In genomic region chr9:131630206-131630831, GRCh38 we compare ENCODE assay signal across 10 cellular contexts.
DNase-seq lines count a peak whose midpoint lies in the region; ATAC-seq, FAIRE-seq and TF ChIP-seq lines count a peak whose summit lies in the region.
"Had no signal": no experiment of that assay in that cellular context is flagged by ENCODE, and none has a peak within 500 bp of the region (broad histone marks: within the 10 kb centered on the region; RNA-seq: fewer than 3 reads in every experiment).

No MANE protein-coding gene starts in this region.

- H3K27me3 ChIP-seq in bronchial epithelial cell (ENCODE audit: control insufficient read depth, insufficient read depth, low read length) (no peaks in the 10 kb centered on the region), colonic mucosa (no peaks in the 10 kb centered on the region), mesenchymal stem cell (ENCODE audit: control insufficient read depth in 1 of 2, insufficient read depth in 1 of 2, low read length in 2 of 2) (no peaks in the 10 kb centered on the region)

- no peaks in the 10 kb centered on the region for H3K27me3 Mint-ChIP-seq in stimulated activated naive CD8-positive, alpha-beta T cell treated with anti-CD3 and anti-CD28 coated beads, Interleukin-15, Interleukin-2, amounts not matched to agents 100 ng/mL and 50 ng/mL, for 24 hours
- no peaks in the 10 kb centered on the region for H3K27me3 Mint-ChIP-seq in osteocyte (ENCODE audit: unreplicated experiment)

- no peak overlapping the region for H2AFZ ChIP-seq in mesenchymal stem cell (ENCODE audit: low read depth, low read length)

- H2BK15ac ChIP-seq in mesenchymal stem cell (ENCODE audit: low read depth, poor library complexity, severe bottlenecking): no peak overlapping the region

- no peak overlapping the region for H4K8ac ChIP-seq in mesenchymal stem cell (ENCODE audit: low read length)

- peaks cover 51% of the 10 kb centered on the region for H3K4me1 Mint-ChIP-seq in stimulated activated naive CD8-positive, alpha-beta T cell treated with anti-CD3 and anti-CD28 coated beads, Interleukin-15, Interleukin-2, amounts not matched to agents 100 ng/mL and 50 ng/mL, for 24 hours (ENCODE audit: low read depth)
- peaks cover 11% of the 10 kb centered on the region for H3K4me1 Mint-ChIP-seq in osteocyte (ENCODE audit: unreplicated experiment)

- H2BK12ac ChIP-seq in mesenchymal stem cell (ENCODE audit: low read length in 2 of 2): no peak overlapping the region

- H3K9me3 Mint-ChIP-seq in stimulated activated naive CD8-positive, alpha-beta T cell treated with anti-CD3 and anti-CD28 coated beads, Interleukin-15, Interleukin-2, amounts not matched to agents 100 ng/mL and 50 ng/mL, for 24 hours: no peaks in the 10 kb centered on the region
- H3K9me3 Mint-ChIP-seq in osteocyte (ENCODE audit: unreplicated experiment): no peaks in the 10 kb centered on the region

- H3K27ac Mint-ChIP-seq in stimulated activated naive CD8-positive, alpha-beta T cell treated with anti-CD3 and anti-CD28 coated beads, Interleukin-15, Interleukin-2, amounts not matched to agents 100 ng/mL and 50 ng/mL, for 24 hours: peak overlapping the region; percentile 81
- no peak overlapping the region for H3K27ac Mint-ChIP-seq in osteocyte (ENCODE audit: unreplicated experiment)

- H3K9me3 ChIP-seq in colonic mucosa (no peaks in the 10 kb centered on the region), mesenchymal stem cell (ENCODE audit: control insufficient read depth, low read length) (no peaks in the 10 kb centered on the region)

- DNase-seq in activated T-cell treated with anti-CD3 and anti-CD28 coated beads for 48 hours (ENCODE audit: low read depth) (peak; percentile 20), bronchial epithelial cell (ENCODE audit: low read depth) (peak; percentile 40), osteocyte (ENCODE audit: extremely low spot score, unreplicated experiment) (no peak), colonic mucosa (no peak), mesenchymal stem cell (no peak)
- DNase-seq in activated T-cell treated with anti-CD3 and anti-CD28 coated beads, Interleukin-2, amount 50 U/mL, for 1 hour: no peak

- WGBS in mesenchymal stem cell: 95% methylated on average over 15 of the region's 15 CpGs

- ATAC-seq in HG02840 (IDR thresholded peaks at IDR 0.05; ENCODE audit: low FRiP score, unreplicated experiment): peak; percentile 50
- ATAC-seq: K562 had no signal

- no peak overlapping the region for H2BK120ac ChIP-seq in mesenchymal stem cell (ENCODE audit: low read depth, low read length)

- H3K4me3 ChIP-seq in bronchial epithelial cell (ENCODE audit: low read depth, low read length): no peak overlapping the region
- H3K4me3 ChIP-seq in colonic mucosa: no peak overlapping the region
- H3K4me3 ChIP-seq in mesenchymal stem cell (ENCODE audit: insufficient read depth in 1 of 2, low read depth in 1 of 2, low read length in 2 of 2): no peak overlapping the region
- H3K4me3 ChIP-seq: K562, SK-N-MC had no signal

- intact Hi-C loops in colonic mucosa (cut with DNase I): no loop called here

- no peak overlapping the region for H3K18ac ChIP-seq in mesenchymal stem cell (ENCODE audit: low read depth in 1 of 2, low read length in 2 of 2)

- no peak overlapping the region for H4K91ac ChIP-seq in mesenchymal stem cell (ENCODE audit: low read length)

- H3K4me1 ChIP-seq in colonic mucosa: peaks cover 3% of the 10 kb centered on the region
- peaks cover 34% of the 10 kb centered on the region for H3K4me1 ChIP-seq in mesenchymal stem cell (ENCODE audit: control insufficient read depth, insufficient read depth, low read depth, low read length)

- FAIRE-seq in bronchial epithelial cell (lab: Jason Lieb, UNC): no peak
- FAIRE-seq: K562 had no signal

- no peak overlapping the region for H3K27ac ChIP-seq in colonic mucosa
- H3K27ac ChIP-seq in mesenchymal stem cell (ENCODE audit: low read length, poor library complexity, severe bottlenecking): no peak overlapping the region
- H3K27ac ChIP-seq: SK-N-MC had no signal

- no peak overlapping the region for H2BK5ac ChIP-seq in mesenchymal stem cell (ENCODE audit: low read depth, low read length, poor library complexity, severe bottlenecking)

- no peak overlapping the region for H3K14ac ChIP-seq in mesenchymal stem cell (ENCODE audit: low read length in 2 of 2)

- TF ChIP-seq CTCF in bronchial epithelial cell (IDR thresholded peaks at IDR 0.05; ENCODE audit: insufficient read depth, low read length, severe bottlenecking): no peak
- no peak for TF ChIP-seq CTCF in osteocyte (IDR thresholded peaks at IDR 0.05)
- no peak for TF ChIP-seq CTCF in colonic mucosa (IDR thresholded peaks at IDR 0.05)

- H3K4me2 ChIP-seq in mesenchymal stem cell (ENCODE audit: low read length, poor library complexity, severe bottlenecking): no peak overlapping the region

- peaks cover 52% of the 10 kb centered on the region for H3K36me3 Mint-ChIP-seq in stimulated activated naive CD8-positive, alpha-beta T cell treated with anti-CD3 and anti-CD28 coated beads, Interleukin-15, Interleukin-2, amounts not matched to agents 100 ng/mL and 50 ng/mL, for 24 hours (ENCODE audit: low read depth)
- peaks cover 27% of the 10 kb centered on the region for H3K36me3 Mint-ChIP-seq in osteocyte (ENCODE audit: unreplicated experiment)

- H3K9ac ChIP-seq in colonic mucosa (ENCODE audit: low read depth in 2 of 2, low read length in 2 of 2) (no peak overlapping the region), mesenchymal stem cell (ENCODE audit: low read length) (no peak overlapping the region)

- H3K23ac ChIP-seq in mesenchymal stem cell (ENCODE audit: low read length in 2 of 2): no peak overlapping the region

- H3K79me1 ChIP-seq in mesenchymal stem cell (replicated peaks; ENCODE audit: low read length, poor library complexity, severe bottlenecking): peaks cover 16% of the 10 kb centered on the region

- H3K4ac ChIP-seq in mesenchymal stem cell (ENCODE audit: low read depth in 1 of 2, low read length in 2 of 2): no peak overlapping the region

- H2AK5ac ChIP-seq in mesenchymal stem cell (ENCODE audit: low read length, severe bottlenecking): no peak overlapping the region

- peaks cover 6% of the 10 kb centered on the region for H3K36me3 ChIP-seq in bronchial epithelial cell (ENCODE audit: control insufficient read depth, insufficient read depth, low read length)
- no peaks in the 10 kb centered on the region for H3K36me3 ChIP-seq in colonic mucosa
- peaks cover 16 to 27% of the 10 kb centered on the region in 2 experiments for H3K36me3 ChIP-seq in mesenchymal stem cell (ENCODE audit: control insufficient read depth in 1 of 2, insufficient read depth in 2 of 2, low read depth in 1 of 2, low read length in 2 of 2)

- peak overlapping the region; percentile 13 for H3K4me3 Mint-ChIP-seq in stimulated activated naive CD8-positive, alpha-beta T cell treated with anti-CD3 and anti-CD28 coated beads, Interleukin-15, Interleukin-2, amounts not matched to agents 100 ng/mL and 50 ng/mL, for 24 hours
- no peak overlapping the region for H3K4me3 Mint-ChIP-seq in osteocyte (ENCODE audit: unreplicated experiment)

Comparison
In these comparisons a context has a peak if more than half of its experiments do, and no peak if none do; other contexts are left out.
1. DNase-seq: peak in activated T-cell treated with anti-CD3 and anti-CD28 coated beads for 48 hours (single experiment) and bronchial epithelial cell (single experiment); none in activated T-cell treated with anti-CD3 and anti-CD28 coated beads, Interleukin-2, amount 50 U/mL, for 1 hour (single experiment), osteocyte (single experiment), colonic mucosa (single experiment) and mesenchymal stem cell (single experiment).